ENCODE assay signal across 9 cellular contexts in the genomic region with DNA sequence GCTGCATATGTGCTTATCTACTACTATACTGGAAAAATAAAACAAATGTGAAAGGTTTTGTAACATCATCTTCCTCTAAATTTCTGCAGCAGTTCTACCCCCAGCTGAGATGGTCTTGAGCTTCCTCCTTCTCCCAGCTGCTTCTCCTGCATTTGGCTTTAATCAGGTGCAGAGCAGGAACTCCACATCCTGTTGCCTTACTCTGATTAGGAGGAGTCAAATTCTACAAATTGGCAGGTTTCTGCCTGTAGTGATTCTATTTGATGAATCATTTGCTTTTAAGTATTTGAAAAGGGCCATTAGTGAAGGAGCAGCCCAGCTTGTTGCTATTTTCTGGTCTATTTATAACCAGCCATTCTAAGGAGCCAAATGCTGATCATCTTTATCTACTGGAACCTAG.
A peak's percentile ranks its signal among the peaks of the same experiment; 100 is the strongest.
DNase-seq lines count a peak whose midpoint lies in the region; ATAC-seq and TF ChIP-seq lines count a peak whose summit lies in the region.
"Had no signal": no experiment of that assay in that cellular context is flagged by ENCODE, and none has a peak within 500 bp of the region (broad histone marks: within the 10 kb centered on the region; RNA-seq: fewer than 3 reads in every experiment).

No MANE protein-coding gene starts in this region.

- no peak overlapping the region for H3K4me3 ChIP-seq in PC-9

- POLR2A ChIA-PET in PC-9 (lab: Charles Lee; ENCODE audit: unreplicated experiment), result interaction anchor here (0.7 kb wide), 1 partner anchor 157 kb away, joined by 6 read pairs; no protein-coding TSS in a partner anchor

- TF ChIP-seq CTCF in GM13976 (IDR thresholded peaks at IDR 0.05; ENCODE audit: borderline replicate concordance, control extremely low read depth, extremely low read depth, insufficient read depth, missing control alignments) (no peak), PC-9 (conservative IDR thresholded peaks at IDR 0.05) (no peak)

- no peak overlapping the region for H2AFZ ChIP-seq in PC-9

- H3K79me2 ChIP-seq in PC-9 (ENCODE audit: low read depth), result no peaks in the 10 kb centered on the region

- ATAC-seq in HG03439 (IDR thresholded peaks at IDR 0.05; ENCODE audit: unreplicated experiment), result no peak
- ATAC-seq: activated T-helper 17 cell treated with anti-CD3 and anti-CD28 coated beads, Interleukin-2, amount 50 U/mL, for 72 hours had no signal

- no peaks in the 10 kb centered on the region for H3K9me2 ChIP-seq in PC-9 (ENCODE audit: insufficient read depth)

- DNase-seq in AG20443 (ENCODE audit: low spot score) (peak; percentile 29), HPDE6-E6E7 (ENCODE audit: extremely low spot score) (peak; percentile 50), NOMO-1 treated with DMSO at 0.1 percent for 48 hours (lab: John Stamatoyannopoulos, UW; ENCODE audit: unreplicated experiment) (peak; percentile 52), fibroblast of peridontal ligament (ENCODE audit: extremely low read depth) (peak; percentile 74), GM13976 (ENCODE audit: low spot score) (no peak), hypothalamus (lab: John Stamatoyannopoulos, UW) (no peak), PC-9 (no peak)

- no peak overlapping the region for H3K27ac ChIP-seq in PC-9

- BruUV-seq in PC-9 (replicated peaks; lab: Mats Ljungman, UMichigan), result no TSS peak

- H4K20me1 ChIP-seq in PC-9 (ENCODE audit: insufficient read depth), result no peaks in the 10 kb centered on the region

- intact Hi-C loops in PC-9 (cut with micrococcal nuclease; ENCODE audit: unreplicated experiment), result loop anchor here (10.0 kb wide), 1 partner anchor 416 kb away; a partner anchor contains a TSS

- H3K4me1 ChIP-seq in PC-9 (replicated peaks; ENCODE audit: insufficient read depth), result peaks cover 12% of the 10 kb centered on the region

- CTCF ChIA-PET in PC-9 (lab: Charles Lee), result no interaction called here

- no peaks in the 10 kb centered on the region for H3K27me3 ChIP-seq in PC-9 (ENCODE audit: insufficient read depth, low read depth)

- H3F3A ChIP-seq in PC-9 (ENCODE audit: insufficient read depth, low read depth), result no peaks in the 10 kb centered on the region; the same call in 1 of the 2 replicates

- in situ Hi-C loops in GM13976 (cut with MboI; ENCODE audit: low sequenced_read_pairs, unreplicated experiment), result no loop called here

- no peaks in the 10 kb centered on the region for H3K9me3 ChIP-seq in PC-9 (ENCODE audit: insufficient read depth, low read depth)

- no peaks in the 10 kb centered on the region for H3K36me3 ChIP-seq in PC-9 (ENCODE audit: low read depth)

- H3K4me2 ChIP-seq in PC-9, result no peak overlapping the region

Comparison
In these comparisons a context has a peak if more than half of its experiments do, and no peak if none do; other contexts are left out.
1. DNase-seq: peak in AG20443 (single experiment), HPDE6-E6E7 (single experiment), NOMO-1 treated with DMSO at 0.1 percent for 48 hours (single experiment) and fibroblast of peridontal ligament (single experiment); none in GM13976 (single experiment), hypothalamus (0 of 51) and PC-9 (0 of 2).